In genomic region chr5:5316333-5316732, GRCh38 we compare ENCODE assay signal across 29 cellular contexts.
DNase-seq lines count a peak whose midpoint lies in the region; ATAC-seq, FAIRE-seq and TF ChIP-seq lines count a peak whose summit lies in the region.
"Had no signal": no experiment of that assay in that cellular context is flagged by ENCODE, and none has a peak within 500 bp of the region (broad histone marks: within the 10 kb centered on the region; RNA-seq: fewer than 3 reads in every experiment).

No MANE protein-coding gene starts in this region.

- no peak overlapping the region for H4K91ac ChIP-seq in neuronal stem cell (ENCODE audit: low read depth, low read length, poor library complexity)

- H3K36me3 Mint-ChIP-seq in chondrocyte (ENCODE audit: low read depth), result no peaks in the 10 kb centered on the region
- H3K36me3 Mint-ChIP-seq in effector memory CD8-positive, alpha-beta T cell (ENCODE audit: insufficient read depth), result no peaks in the 10 kb centered on the region

- no peaks in the 10 kb centered on the region for H3K79me1 ChIP-seq in neuronal stem cell (ENCODE audit: low read depth, low read length)

- H3K4me3 Mint-ChIP-seq in chondrocyte (ENCODE audit: unreplicated experiment), result no peak overlapping the region
- H3K4me3 Mint-ChIP-seq in effector memory CD8-positive, alpha-beta T cell, result no peak overlapping the region
- H3K4me3 Mint-ChIP-seq: activated B cell treated with CpG ODN at 0.5 μM for 24 hours; activated T-cell treated with anti-CD3 and anti-CD28 coated beads, Interleukin-2, amount 50 U/mL, for 4 hours; central memory CD8-positive, alpha-beta T cell had no signal

- no peak overlapping the region for H2AK5ac ChIP-seq in neuronal stem cell (ENCODE audit: low read depth, low read length)

- peaks cover 0 to 8% of the 10 kb centered on the region in 2 donors for H3K4me1 ChIP-seq in neuronal stem cell (ENCODE audit: control insufficient read depth in 2 of 2, insufficient read depth in 1 of 2, low read depth in 1 of 2, low read length in 2 of 2)
- H3K4me1 ChIP-seq: A549, BLaER1, Caco-2, gastroesophageal sphincter, right atrium auricular region, upper lobe of right lung had no signal

- H3K36me3 ChIP-seq in neuronal stem cell (replicated peaks in 1 of 2; ENCODE audit: control insufficient read depth in 2 of 2, insufficient read depth in 2 of 2, low read length in 2 of 2), result no peaks in the 10 kb centered on the region
- H3K36me3 ChIP-seq: BLaER1, gastroesophageal sphincter, right atrium auricular region, upper lobe of right lung had no signal

- H2AFZ ChIP-seq in neuronal stem cell (ENCODE audit: low read length), result no peak overlapping the region

- H3K9ac ChIP-seq in neuronal stem cell (ENCODE audit: low read depth, low read length, poor library complexity), result no peak overlapping the region
- H3K9ac ChIP-seq: BLaER1, KMS-11 had no signal

- no peak overlapping the region for H3K23ac ChIP-seq in neuronal stem cell (ENCODE audit: low read depth, low read length, poor library complexity)

- no peak overlapping the region for H3K27ac ChIP-seq in neuronal stem cell (replicated peaks; ENCODE audit: low read length)
- H3K27ac ChIP-seq: A549, BLaER1, gastroesophageal sphincter, KMS-11, right atrium auricular region, RWPE1, upper lobe of right lung had no signal

- H3K4me3 ChIP-seq in AG10803 (ENCODE audit: low read length) (no peak overlapping the region), neuronal stem cell (ENCODE audit: low read length in 2 of 2) (no peak overlapping the region)
- H3K4me3 ChIP-seq: A549, BLaER1, gastroesophageal sphincter, right atrium auricular region, upper lobe of right lung had no signal

- peak overlapping the region; percentile 11 for H3K18ac ChIP-seq in neuronal stem cell (ENCODE audit: low read length)

- H3K27me3 ChIP-seq in neuronal stem cell (ENCODE audit: control insufficient read depth in 3 of 3, insufficient read depth in 3 of 3, low read depth in 1 of 3, low read length in 3 of 3), result no peaks in the 10 kb centered on the region
- H3K27me3 ChIP-seq: BLaER1, gastroesophageal sphincter, right atrium auricular region, upper lobe of right lung had no signal

- H3K27ac Mint-ChIP-seq in chondrocyte (ENCODE audit: unreplicated experiment), result peak overlapping the region; percentile 81
- H3K27ac Mint-ChIP-seq in effector memory CD8-positive, alpha-beta T cell, result no peak overlapping the region
- H3K27ac Mint-ChIP-seq: activated B cell treated with CpG ODN at 0.5 μM for 24 hours had no signal

- peaks cover 75% of the 10 kb centered on the region for H3K4me1 Mint-ChIP-seq in chondrocyte (ENCODE audit: low read depth)
- H3K4me1 Mint-ChIP-seq in effector memory CD8-positive, alpha-beta T cell (ENCODE audit: low read depth in 2 of 2), result no peaks in the 10 kb centered on the region
- H3K4me1 Mint-ChIP-seq: activated B cell treated with CpG ODN at 0.5 μM for 24 hours; central memory CD8-positive, alpha-beta T cell had no signal

- H3K9me3 Mint-ChIP-seq in chondrocyte (ENCODE audit: low read depth), result no peaks in the 10 kb centered on the region
- peaks cover 3 to 5% of the 10 kb centered on the region in 2 donors for H3K9me3 Mint-ChIP-seq in effector memory CD8-positive, alpha-beta T cell

- peak; percentile 20 for DNase-seq in AG10803 (ENCODE audit: low read depth)
- peak; percentile 76 for DNase-seq in HTR-8/SVneo (ENCODE audit: insufficient read length, low spot score)
- DNase-seq in chondrocyte (ENCODE audit: low spot score), result no peak
- DNase-seq in neuronal stem cell (ENCODE audit: low spot score), result no peak
- no peak for DNase-seq in activated CD4-positive, alpha-beta T cell treated with anti-CD3 and anti-CD28 coated beads for 48 hours
- no peak for DNase-seq in effector memory CD8-positive, alpha-beta T cell
- DNase-seq: activated B cell treated with CpG ODN at 0.5 μM for 24 hours; activated naive CD4-positive, alpha-beta T cell treated with Interleukin-2 at 50 U/mL for 16 hours; activated T-cell treated with anti-CD3 and anti-CD28 coated beads, Interleukin-2, amount 50 U/mL, for 4 hours; Caco-2; effector CD4-positive, alpha-beta T cell; MV-4-11; NCI-H1694 treated with DMSO at 0.1 percent for 48 hours; NCI-H2171 treated with DMSO at 0.1 percent for 48 hours; NCI-H526; occipital lobe; T-helper 9 cell; upper lobe of right lung had no signal

- no peak overlapping the region for H2BK5ac ChIP-seq in neuronal stem cell (ENCODE audit: low read length)

- H2BK120ac ChIP-seq in neuronal stem cell (ENCODE audit: low read depth, low read length), result no peak overlapping the region

- no peak overlapping the region for H3K4me2 ChIP-seq in neuronal stem cell (ENCODE audit: insufficient read depth, low read length, poor library complexity, severe bottlenecking)
- H3K4me2 ChIP-seq: A549, BLaER1, KMS-11 had no signal

- peak; percentile 87 for FAIRE-seq in HTR-8/SVneo (lab: Jason Lieb, UNC)
- FAIRE-seq: A549, keratinocyte had no signal

- no peak overlapping the region for H4K8ac ChIP-seq in neuronal stem cell (ENCODE audit: low read depth, low read length)

- no peak overlapping the region for H2BK12ac ChIP-seq in neuronal stem cell (ENCODE audit: low read length)

- H3K9me3 ChIP-seq in neuronal stem cell (replicated peaks in 1 of 2; ENCODE audit: control insufficient read depth in 2 of 2, insufficient read depth in 1 of 2, low read depth in 1 of 2, low read length in 2 of 2), result no peaks in the 10 kb centered on the region
- H3K9me3 ChIP-seq: A549, Caco-2, gastroesophageal sphincter, right atrium auricular region, upper lobe of right lung had no signal

- no peak for TF ChIP-seq CTCF in AG10803 (conservative IDR thresholded peaks at IDR 0.05; ENCODE audit: low read length)
- TF ChIP-seq CTCF in chondrocyte (IDR thresholded peaks at IDR 0.05), result no peak

- no peaks in the 10 kb centered on the region for H3K27me3 Mint-ChIP-seq in chondrocyte (ENCODE audit: low read depth)
- H3K27me3 Mint-ChIP-seq in effector memory CD8-positive, alpha-beta T cell, result no peaks in the 10 kb centered on the region
- H3K27me3 Mint-ChIP-seq: activated B cell treated with CpG ODN at 0.5 μM for 24 hours; central memory CD8-positive, alpha-beta T cell had no signal

- no peak overlapping the region for H3K14ac ChIP-seq in neuronal stem cell (ENCODE audit: low read length)

- H3K4ac ChIP-seq in neuronal stem cell (ENCODE audit: low read length), result no peak overlapping the region

- no peak for ATAC-seq in GM18873 (IDR thresholded peaks at IDR 0.05; ENCODE audit: low FRiP score, unreplicated experiment)
- ATAC-seq in GM21717 (IDR thresholded peaks at IDR 0.05; ENCODE audit: unreplicated experiment), result no peak
- ATAC-seq in effector memory CD8-positive, alpha-beta T cell (replicated peaks), result no peak
- ATAC-seq: A549; activated T-cell treated with anti-CD3 and anti-CD28 coated beads, Interleukin-2, amount 50 U/mL, for 4 hours; gastroesophageal sphincter; HCT116; upper lobe of right lung had no signal

- WGBS in neuronal stem cell (ENCODE audit: extremely low coverage in 2 of 2, insufficient read length in 2 of 2, insufficient replicate concordance in 1 of 2), 2 donors, result no CpG with 5 or more reads among the region's 1 CpG

- H2BK15ac ChIP-seq in neuronal stem cell (ENCODE audit: low read length), result no peak overlapping the region

Comparison
In these comparisons a context has a peak if more than half of its experiments do, and no peak if none do; other contexts are left out.
1. DNase-seq: peak in AG10803 (single experiment) and HTR-8/SVneo (single experiment); none in chondrocyte (single experiment), neuronal stem cell (single experiment), activated CD4-positive, alpha-beta T cell treated with anti-CD3 and anti-CD28 coated beads for 48 hours (single experiment) and effector memory CD8-positive, alpha-beta T cell (0 of 3).